ENCODE assay signal across 16 cellular contexts in genomic region chr16:4009177-4009576, GRCh38.
A peak's percentile ranks its signal among the peaks of the same experiment; 100 is the strongest.
DNase-seq lines count a peak whose midpoint lies in the region; ATAC-seq, FAIRE-seq and TF ChIP-seq lines count a peak whose summit lies in the region.
"Had no signal": no experiment of that assay in that cellular context is flagged by ENCODE, and none has a peak within 500 bp of the region (broad histone marks: within the 10 kb centered on the region; RNA-seq: fewer than 3 reads in every experiment).

No MANE protein-coding gene starts in this region.

- peaks cover 25% of the 10 kb centered on the region for H3K9me1 ChIP-seq in IMR-90 (ENCODE audit: insufficient read depth, low read length)

- H3K4me3 Mint-ChIP-seq in GM23338 = no peak overlapping the region
- H3K4me3 Mint-ChIP-seq in central memory CD8-positive, alpha-beta T cell = no peak overlapping the region
- H3K4me3 Mint-ChIP-seq in neural crest cell = no peak overlapping the region
- H3K4me3 Mint-ChIP-seq: B cell; CD8-positive, alpha-beta T cell; H9 had no signal

- CTCF ChIA-PET in IMR-90 (lab: Yijun Ruan, JAX) = no interaction called here

- no peaks in the 10 kb centered on the region for H3K9me2 ChIP-seq in GM23338 (ENCODE audit: insufficient read depth)

- H3K18ac ChIP-seq in IMR-90 (ENCODE audit: low read depth, low read length) = no peak overlapping the region

- no peak overlapping the region for H2BK20ac ChIP-seq in IMR-90 (ENCODE audit: low read depth, low read length)

- H4K20me1 ChIP-seq in GM23338 (replicated peaks; ENCODE audit: insufficient read depth) (no peaks in the 10 kb centered on the region), IMR-90 (ENCODE audit: insufficient read depth, low read length) (no peaks in the 10 kb centered on the region)

- in situ Hi-C loops in IMR-90 (cut with MboI; ENCODE audit: low sequenced_read_pairs) = no loop called here

- no peak overlapping the region for H3K23ac ChIP-seq in IMR-90 (ENCODE audit: low read depth, low read length)

- H3K27me3 Mint-ChIP-seq in GM23338 (ENCODE audit: insufficient read depth, low read depth, poor library complexity) (peaks cover 4% of the 10 kb centered on the region), neural crest cell (ENCODE audit: low read depth) (peaks cover 4% of the 10 kb centered on the region)
- H3K27me3 Mint-ChIP-seq in central memory CD8-positive, alpha-beta T cell = no peaks in the 10 kb centered on the region
- H3K27me3 Mint-ChIP-seq: B cell had no signal

- H3K4me3 ChIP-seq in GM23338 (no peak overlapping the region), IMR-90 (ENCODE audit: insufficient read depth, low read depth, low read length) (no peak overlapping the region)
- H3K4me3 ChIP-seq: BLaER1 treated with 17β-estradiol and CSF1 and Interleukin-3, amounts not matched to agents 10 nM and 100 nM had no signal

- no peaks in the 10 kb centered on the region; the same call in 1 of the 2 replicates for H3F3A ChIP-seq in GM23338 (replicated peaks; ENCODE audit: low read depth)

- H4K5ac ChIP-seq in IMR-90 (ENCODE audit: low read depth, low read length) = no peak overlapping the region

- H4K91ac ChIP-seq in IMR-90 (ENCODE audit: insufficient read depth, low read depth, low read length) = no peak overlapping the region

- H4K8ac ChIP-seq in IMR-90 (ENCODE audit: low read depth in 2 of 2, low read length in 2 of 2) = no peak overlapping the region

- DNase-seq in GM23338 (ENCODE audit: low spot score) (no peak), IMR-90 (no peak), neural crest cell (ENCODE audit: low read depth, low spot score) (no peak), NK-92 (lab: John Stamatoyannopoulos, UW; ENCODE audit: unreplicated experiment) (no peak), HTR-8/SVneo (ENCODE audit: insufficient read length, low spot score) (no peak), superior temporal gyrus (ENCODE audit: extremely low spot score) (no peak)
- DNase-seq in central memory CD8-positive, alpha-beta T cell (ENCODE audit: low spot score in 2 of 2) = no peak
- DNase-seq: Calu3; CD8-positive, alpha-beta T cell; DMS79 treated with DMSO at 0.1 percent for 48 hours; GF-D8; H9; KBM-7 had no signal

- dilution Hi-C loops in IMR-90 (cut with HindIII; ENCODE audit: low sequenced_read_pairs, unreplicated experiment) = no loop called here

- no peak overlapping the region for H2BK15ac ChIP-seq in IMR-90 (ENCODE audit: low read depth, low read length)

- H3K4me2 ChIP-seq in GM23338 (no peak overlapping the region), IMR-90 (ENCODE audit: low read depth, low read length) (no peak overlapping the region)

- 0 out of 2 replicates have a peak overlapping the region, but pooled peaks have one; percentile 44 for H2AK5ac ChIP-seq in IMR-90 (ENCODE audit: low read depth, low read length)

- H3K9me3 Mint-ChIP-seq in GM23338 (no peaks in the 10 kb centered on the region), neural crest cell (no peaks in the 10 kb centered on the region)
- no peaks in the 10 kb centered on the region for H3K9me3 Mint-ChIP-seq in central memory CD8-positive, alpha-beta T cell
- H3K9me3 Mint-ChIP-seq: CD8-positive, alpha-beta T cell; H9 had no signal

- H3K9me3 ChIP-seq in IMR-90 (ENCODE audit: control insufficient read depth, insufficient read depth, low read length) = no peaks in the 10 kb centered on the region
- H3K9me3 ChIP-seq: BLaER1 treated with 17β-estradiol and CSF1 and Interleukin-3, amounts not matched to agents 10 nM and 100 nM had no signal

- no peak overlapping the region for H2BK5ac ChIP-seq in IMR-90 (ENCODE audit: low read depth, low read length, poor library complexity, severe bottlenecking)

- H3K79me1 ChIP-seq in IMR-90 (ENCODE audit: low read depth in 1 of 2, low read length in 2 of 2) = peaks cover 42 to 85% of the 10 kb centered on the region in 2 experiments

- H3K36me3 ChIP-seq in GM23338 (ENCODE audit: insufficient read depth) = no peaks in the 10 kb centered on the region
- 0 out of 2 replicates have a peak, but pooled peaks cover 2% of the 10 kb centered on the region for H3K36me3 ChIP-seq in IMR-90 (ENCODE audit: control insufficient read depth, insufficient read depth, low read length)

- H3K14ac ChIP-seq in IMR-90 (replicated peaks; ENCODE audit: low read depth, low read length) = no peak overlapping the region

- POLR2A ChIA-PET in IMR-90 (lab: Charles Lee; ENCODE audit: unreplicated experiment) = no interaction called here

- H3K27ac ChIP-seq in GM23338 (ENCODE audit: low read depth) (peak overlapping the region; percentile 50; the same call in 1 of the 2 replicates), IMR-90 (ENCODE audit: insufficient read depth, low read length) (no peak overlapping the region)

- no peak for TF ChIP-seq RAD21 in IMR-90 (IDR thresholded peaks at IDR 0.05; ENCODE audit: low read length)

- 100% methylated on average over 1 of the region's 6 CpGs; no CpG with 5 or more reads in 1 of the 2 experiments for WGBS in IMR-90 (ENCODE audit: extremely low coverage in 2 of 2, insufficient read length in 1 of 2), 2 experiments

- no peak overlapping the region for H2AK9ac ChIP-seq in IMR-90 (replicated peaks; ENCODE audit: low read depth, low read length, poor library complexity)

- H3K36me3 Mint-ChIP-seq in GM23338 (ENCODE audit: low read depth) (no peaks in the 10 kb centered on the region; the same call in 2 of the 3 replicates), neural crest cell (ENCODE audit: low read depth) (no peaks in the 10 kb centered on the region)
- peaks cover 3% of the 10 kb centered on the region for H3K36me3 Mint-ChIP-seq in central memory CD8-positive, alpha-beta T cell (ENCODE audit: insufficient read depth)
- H3K36me3 Mint-ChIP-seq: CD8-positive, alpha-beta T cell had no signal

- ATAC-seq in GM23338 (no peak), IMR-90 (ENCODE audit: low read depth) (no peak)
- ATAC-seq in central memory CD8-positive, alpha-beta T cell (replicated peaks; ENCODE audit: extremely low read depth, poor library complexity, severe bottlenecking) = no peak
- ATAC-seq: CD8-positive, alpha-beta T cell had no signal

- no peak for TF ChIP-seq CTCF in GM23338 (conservative IDR thresholded peaks at IDR 0.05; ENCODE audit: low read depth in 2 of 2)
- no peak for TF ChIP-seq CTCF in IMR-90 (conservative IDR thresholded peaks at IDR 0.05; ENCODE audit: low read depth, low read length)
- no peak for TF ChIP-seq CTCF in neural crest cell (conservative IDR thresholded peaks at IDR 0.05)

- H2AFZ ChIP-seq in GM23338 = no peak overlapping the region
- no peak overlapping the region for H2AFZ ChIP-seq in IMR-90 (replicated peaks; ENCODE audit: low read length, poor library complexity)

- H3K27me3 ChIP-seq in GM23338 (ENCODE audit: insufficient read depth) (no peaks in the 10 kb centered on the region), IMR-90 (ENCODE audit: control insufficient read depth, insufficient read depth, low read length) (no peaks in the 10 kb centered on the region)
- H3K27me3 ChIP-seq: BLaER1 treated with 17β-estradiol and CSF1 and Interleukin-3, amounts not matched to agents 10 nM and 100 nM had no signal

- H2BK120ac ChIP-seq in IMR-90 (ENCODE audit: low read depth, low read length) = no peak overlapping the region

- H3K4me1 ChIP-seq in GM23338 (ENCODE audit: insufficient read depth) = peaks cover 46% of the 10 kb centered on the region
- peaks cover 20% of the 10 kb centered on the region for H3K4me1 ChIP-seq in IMR-90 (ENCODE audit: control insufficient read depth, insufficient read depth, low read length)

- no peak for FAIRE-seq in HTR-8/SVneo (lab: Jason Lieb, UNC)
- FAIRE-seq: H1 had no signal

- H3K4me1 Mint-ChIP-seq in GM23338 = peaks cover 47% of the 10 kb centered on the region
- peaks cover 6% of the 10 kb centered on the region for H3K4me1 Mint-ChIP-seq in central memory CD8-positive, alpha-beta T cell
- H3K4me1 Mint-ChIP-seq in neural crest cell = peaks cover 12% of the 10 kb centered on the region
- H3K4me1 Mint-ChIP-seq: B cell had no signal

- TF ChIP-seq POLR2A in IMR-90 (IDR thresholded peaks at IDR 0.05; ENCODE audit: low read depth, low read length) = no peak

- H3K9ac ChIP-seq in IMR-90 (ENCODE audit: low read depth, low read length) = no peak overlapping the region

- H3K27ac Mint-ChIP-seq in GM23338 (no peak overlapping the region), neural crest cell (ENCODE audit: unreplicated experiment) (peak overlapping the region; percentile 38)
- peak overlapping the region; percentile 25 for H3K27ac Mint-ChIP-seq in central memory CD8-positive, alpha-beta T cell (ENCODE audit: low read depth)
- H3K27ac Mint-ChIP-seq: B cell; CD8-positive, alpha-beta T cell had no signal

- intact Hi-C loops in IMR-90 (cut with micrococcal nuclease) = no loop called here

- BruUV-seq in IMR-90 (replicated peaks; lab: Mats Ljungman, UMichigan) = no TSS peak

- H3K4ac ChIP-seq in IMR-90 (ENCODE audit: low read depth, low read length) = no peak overlapping the region; the same call in 1 of the 2 replicates

- no peaks in the 10 kb centered on the region for H3K79me2 ChIP-seq in GM23338 (replicated peaks; ENCODE audit: insufficient read depth)

- H3K56ac ChIP-seq in IMR-90 (ENCODE audit: extremely low read depth, insufficient read depth, low read length) = no peak overlapping the region

TF ChIP-seq in GM23338, 12 proteins besides CTCF, POLR2A, EP300 and RAD21 (continues in another document):
- no peak for TF ChIP-seq EZH2phosphoT487 (IDR thresholded peaks at IDR 0.05; ENCODE audit: unreplicated experiment)

TF ChIP-seq in IMR-90, 13 proteins besides CTCF, POLR2A, EP300 and RAD21 (continues in another document):
- TF ChIP-seq CHD1 (IDR thresholded peaks at IDR 0.05; ENCODE audit: low read depth, low read length) (no peak), FOS (IDR thresholded peaks at IDR 0.05; ENCODE audit: low read depth, low read length) (no peak), ELK1 (IDR thresholded peaks at IDR 0.05; ENCODE audit: borderline replicate concordance, low read depth, low read length) (no peak), CEBPB (IDR thresholded peaks at IDR 0.05; ENCODE audit: low read depth, low read length) (no peak), RCOR1 (IDR thresholded peaks at IDR 0.05; ENCODE audit: insufficient replicate concordance, low read length) (no peak), SMC3 (IDR thresholded peaks at IDR 0.05; ENCODE audit: low read depth, low read length) (no peak), MXI1 (IDR thresholded peaks at IDR 0.05; ENCODE audit: borderline replicate concordance, low read depth, low read length) (no peak), MAFK (IDR thresholded peaks at IDR 0.05; ENCODE audit: low read depth, low read length) (no peak), RFX5 (IDR thresholded peaks at IDR 0.05; ENCODE audit: low read depth, low read length) (no peak), NFE2L2 (IDR thresholded peaks at IDR 0.05; ENCODE audit: low read depth, low read length) (no peak)
